Comparison of ENCODE assay signal across 14 cellular contexts in the genomic region with DNA sequence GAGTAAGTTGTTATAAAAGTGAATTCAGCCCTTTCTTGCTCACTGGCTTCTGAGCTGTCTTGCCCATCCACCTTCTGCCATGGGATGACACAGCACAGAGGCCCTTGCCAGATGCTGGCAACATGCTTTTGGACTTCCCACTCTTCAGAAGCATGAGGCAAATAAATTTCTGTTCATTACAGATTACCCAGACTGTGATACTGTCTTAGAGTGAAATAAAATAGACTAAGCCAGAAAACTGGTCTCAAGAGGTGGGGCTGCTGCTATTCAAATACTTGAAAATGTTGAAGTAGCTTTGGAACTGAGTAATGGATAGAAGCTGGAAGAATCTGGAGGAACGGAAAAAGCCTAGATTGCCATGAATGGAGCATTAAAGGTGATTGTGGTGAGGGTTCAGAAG.
DNase-seq lines count a peak whose midpoint lies in the region; ATAC-seq and TF ChIP-seq lines count a peak whose summit lies in the region.
"Had no signal": no experiment of that assay in that cellular context is flagged by ENCODE, and none has a peak within 500 bp of the region (broad histone marks: within the 10 kb centered on the region; RNA-seq: fewer than 3 reads in every experiment).

No MANE protein-coding gene starts in this region.

- H3K36me3 ChIP-seq in left lung = no peaks in the 10 kb centered on the region

- H3K4me1 Mint-ChIP-seq in effector memory CD8-positive, alpha-beta T cell (ENCODE audit: low read depth in 2 of 2) = no peaks in the 10 kb centered on the region
- H3K4me1 Mint-ChIP-seq: CD14-positive monocyte had no signal

- no peaks in the 10 kb centered on the region for H3K4me1 ChIP-seq in left lung

- no peak overlapping the region for H3K4me3 ChIP-seq in left lung
- H3K4me3 ChIP-seq: PC-9 had no signal

- peak; percentile 87 for ATAC-seq in left lung
- no peak for ATAC-seq in effector memory CD8-positive, alpha-beta T cell (replicated peaks)
- no peak for ATAC-seq in esophagus mucosa

- no peak overlapping the region for H3K27ac ChIP-seq in left lung
- H3K27ac ChIP-seq: PC-9 had no signal

- no peak overlapping the region for H3K27ac Mint-ChIP-seq in effector memory CD8-positive, alpha-beta T cell
- H3K27ac Mint-ChIP-seq: CD14-positive monocyte had no signal

- no peaks in the 10 kb centered on the region for H3K27me3 Mint-ChIP-seq in effector memory CD8-positive, alpha-beta T cell

- peaks cover 0 to 2% of the 10 kb centered on the region in 2 donors for H3K9me3 Mint-ChIP-seq in effector memory CD8-positive, alpha-beta T cell

- no peaks in the 10 kb centered on the region for H3K9me3 ChIP-seq in left lung

- intact Hi-C loops in left lung (cut with DNase I) = no loop called here

- DNase-seq in DMS153 (lab: John Stamatoyannopoulos, UW) (peak; percentile 71), NCI-H146 (lab: John Stamatoyannopoulos, UW) (peak; percentile 57), NCI-H345 (lab: John Stamatoyannopoulos, UW) (peak; percentile 51), left lung (no peak), NCI-H128 (lab: John Stamatoyannopoulos, UW; ENCODE audit: unreplicated experiment) (no peak)
- no peak for DNase-seq in effector memory CD8-positive, alpha-beta T cell
- DNase-seq: ACHN, AML-193, GF-D8, GOT3, NCI-H526 treated with DMSO at 0.1 percent for 48 hours, PC-9 had no signal

- H3K27me3 ChIP-seq in left lung = no peaks in the 10 kb centered on the region

- no peak overlapping the region for H3K4me3 Mint-ChIP-seq in effector memory CD8-positive, alpha-beta T cell
- H3K4me3 Mint-ChIP-seq: CD14-positive monocyte had no signal

- TF ChIP-seq CTCF in left lung (IDR thresholded peaks at IDR 0.05) = no peak

- no peaks in the 10 kb centered on the region for H3K36me3 Mint-ChIP-seq in effector memory CD8-positive, alpha-beta T cell (ENCODE audit: insufficient read depth)
- H3K36me3 Mint-ChIP-seq: CD14-positive monocyte had no signal

Comparison
In these comparisons a context has a peak if more than half of its experiments do, and no peak if none do; other contexts are left out.
1. DNase-seq: peak in DMS153 (single experiment), NCI-H146 (single experiment) and NCI-H345 (single experiment); none in left lung (0 of 2), effector memory CD8-positive, alpha-beta T cell (0 of 3) and NCI-H128 (single experiment).